Comparison of ENCODE assay signal across 31 cellular contexts in the genomic region with DNA sequence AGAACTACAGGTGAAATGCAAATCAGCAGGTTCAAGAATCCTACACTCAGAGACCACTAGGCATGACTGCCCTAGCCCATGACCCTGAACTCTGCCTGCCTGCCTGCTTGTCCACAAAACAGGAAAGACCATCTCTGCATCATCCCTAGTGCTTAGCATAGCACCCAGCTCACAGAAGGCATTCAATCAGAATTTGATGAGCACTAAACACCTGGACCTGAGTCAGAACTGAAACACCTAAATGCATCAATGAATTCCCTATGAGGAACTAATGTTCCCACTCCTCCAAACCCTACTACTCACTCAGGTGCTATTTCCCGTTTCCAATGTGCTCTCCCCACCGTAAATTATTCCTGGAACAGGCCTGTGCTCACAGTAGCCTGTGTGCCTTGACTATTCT.
"Had no signal": no experiment of that assay in that cellular context is flagged by ENCODE, and none has a peak within 500 bp of the region (broad histone marks: within the 10 kb centered on the region; RNA-seq: fewer than 3 reads in every experiment).

No MANE protein-coding gene starts in this region.

- H2AFZ ChIP-seq: neural progenitor cell had no signal

- H3K27ac Mint-ChIP-seq: mesothelial cell of epicardium; nephron progenitor cell; neural progenitor cell; stimulated activated naive CD8-positive, alpha-beta T cell treated with anti-CD3 and anti-CD28 coated beads, Interleukin-15, Interleukin-2, amounts not matched to agents 100 ng/mL and 50 ng/mL, for 24 hours had no signal

- H3K9me3 Mint-ChIP-seq: natural killer cell; stimulated activated naive CD8-positive, alpha-beta T cell treated with anti-CD3 and anti-CD28 coated beads, Interleukin-15, Interleukin-2, amounts not matched to agents 100 ng/mL and 50 ng/mL, for 24 hours had no signal

- H3K4me1 ChIP-seq: left lung, lower lobe of right lung, neural progenitor cell, prostate gland, suprapubic skin, tibial artery, upper lobe of right lung had no signal

- H3K9ac ChIP-seq: neural progenitor cell had no signal

- H3K27me3 Mint-ChIP-seq: naive B cell; stimulated activated naive CD8-positive, alpha-beta T cell treated with anti-CD3 and anti-CD28 coated beads, Interleukin-15, Interleukin-2, amounts not matched to agents 100 ng/mL and 50 ng/mL, for 24 hours had no signal

- H3K4me2 ChIP-seq: neural progenitor cell had no signal

- H3K27ac ChIP-seq: left lung, lower lobe of right lung, neural progenitor cell, neutrophil, ovary, prostate gland, skin epidermis, suprapubic skin, thoracic aorta, tibial artery, upper lobe of right lung had no signal

- ATAC-seq: left colon, left lung, lower lobe of right lung, natural killer cell, right cardiac atrium, sciatic nerve, upper lobe of right lung had no signal

- H3K4me1 Mint-ChIP-seq: mesothelial cell of epicardium, nephron progenitor cell, neural progenitor cell had no signal

- H3K4me3 ChIP-seq: left lung, lower lobe of right lung, neural progenitor cell, ovary, prostate gland, skin epidermis, suprapubic skin, thoracic aorta, tibial artery, upper lobe of right lung had no signal

- H3K9me3 ChIP-seq: left lung, lower lobe of right lung, neutrophil, ovary, prostate gland, suprapubic skin, thoracic aorta, tibial artery, upper lobe of right lung had no signal

- H3K27me3 ChIP-seq: left lung, neural progenitor cell, neutrophil, ovary, suprapubic skin, tibial artery, upper lobe of right lung had no signal

- H3K4me3 Mint-ChIP-seq: mesothelial cell of epicardium; naive B cell; natural killer cell; nephron progenitor cell; neural progenitor cell; stimulated activated naive CD8-positive, alpha-beta T cell treated with anti-CD3 and anti-CD28 coated beads, Interleukin-15, Interleukin-2, amounts not matched to agents 100 ng/mL and 50 ng/mL, for 24 hours had no signal

- H3K36me3 ChIP-seq: ovary had no signal

- DNase-seq: hippocampal formation; kidney glomerular epithelial cell; left colon; left lung; lower lobe of right lung; mesendoderm; naive B cell; natural killer cell; nephron progenitor cell; occipital lobe; ovary; posterior cingulate gyrus; retina; right cardiac atrium; stimulated activated CD4-positive, alpha-beta T cell treated with anti-CD3 and anti-CD28 coated beads, Interleukin-12 subunit alpha, Interleukin-12 subunit beta, amount 100 ng/mL, for 4 hours; stimulated activated CD4-positive, alpha-beta T cell treated with anti-CD3 and anti-CD28 coated beads, Interleukin-15, amount 100 ng/mL, for 24 hours; stimulated activated CD4-positive, alpha-beta T cell treated with anti-CD3 and anti-CD28 coated beads, Interleukin-2, amount 100 ng/mL, for 24 hours; stimulated activated CD4-positive, alpha-beta T cell treated with anti-CD3 and anti-CD28 coated beads, Interleukin-4, amount 100 ng/mL, for 1 hour; stimulated activated naive CD4-positive, alpha-beta T cell; tibial artery; trophoblast cell; upper lobe of right lung had no signal
